16 cellular contexts compared by ENCODE assay signal in genomic region chr2:119766944-119767343, GRCh38.
"Had no signal": no experiment of that assay in that cellular context is flagged by ENCODE, and none has a peak within 500 bp of the region (broad histone marks: within the 10 kb centered on the region; RNA-seq: fewer than 3 reads in every experiment).

No MANE protein-coding gene starts in this region.

- H3K4me3 ChIP-seq: left lung, smooth muscle cell, testis had no signal

- H3K36me3 ChIP-seq: left lung, neutrophil had no signal

- FAIRE-seq: frontal cortex had no signal

- H3K27me3 ChIP-seq: left lung, neutrophil, testis had no signal

- H3K9me3 ChIP-seq: left lung, neutrophil, testis had no signal

- H3K27ac ChIP-seq: left lung, neutrophil, testis had no signal

- ATAC-seq: left lung; naive thymus-derived CD8-positive, alpha-beta T cell; stimulated activated naive CD8-positive, alpha-beta T cell treated with anti-CD3 and anti-CD28 coated beads, Interleukin-15, amount 100 ng/mL, for 72 hours; T-cell had no signal

- DNase-seq: activated CD4-positive, alpha-beta T cell treated with anti-CD3 and anti-CD28 coated beads, Interleukin-2, amount 50 U/mL, for 4 hours; activated CD4-positive, CD25-positive, alpha-beta regulatory T cell treated with anti-CD3 and anti-CD28 coated beads, Interleukin-2, amount 50 U/mL, for 72 hours; activated naive CD4-positive, alpha-beta T cell; activated naive CD8-positive, alpha-beta T cell treated with anti-CD3 and anti-CD28 coated beads, Interleukin-2, amount 10 ng/mL, durations not matched to agents 7 days and 5 days; activated T-cell treated with anti-CD3 and anti-CD28 coated beads for 4 hours; dermis blood vessel endothelial cell; islet precursor cell; left lung; naive thymus-derived CD8-positive, alpha-beta T cell; stimulated activated naive CD8-positive, alpha-beta T cell treated with anti-CD3 and anti-CD28 coated beads, Interleukin-15, amount 100 ng/mL, for 72 hours; T-cell; T-helper 9 cell; testis had no signal

- H3K4me2 ChIP-seq: smooth muscle cell had no signal
